ENCODE assay signal across 23 cellular contexts in genomic region chr13:29677627-29678026, GRCh38.
"Had no signal": no experiment of that assay in that cellular context is flagged by ENCODE, and none has a peak within 500 bp of the region (broad histone marks: within the 10 kb centered on the region; RNA-seq: fewer than 3 reads in every experiment).

No MANE protein-coding gene starts in this region.

- H3K27me3 ChIP-seq: adrenal gland, ascending aorta, colonic mucosa, hepatocyte, thyroid gland had no signal

- H2AFZ ChIP-seq: hepatocyte had no signal

- H3K4me2 ChIP-seq: hepatocyte had no signal

- DNase-seq: activated CD4-positive, alpha-beta T cell treated with anti-CD3 and anti-CD28 coated beads for 4 hours; activated CD4-positive, alpha-beta T cell treated with anti-CD3 and anti-CD28 coated beads, Interleukin-2, amount 50 U/mL, for 48 hours; activated CD4-positive, CD25-positive, alpha-beta regulatory T cell; activated CD8-positive, alpha-beta memory T cell treated with anti-CD3 and anti-CD28 coated beads, Interleukin-2, amount 50 U/mL, for 48 hours; activated naive CD4-positive, alpha-beta T cell; activated T-cell treated with anti-CD3 and anti-CD28 coated beads, Interleukin-2, amount 50 U/mL, for 4 hours; adrenal gland; endodermal cell; foreskin melanocyte; immature natural killer cell; left lung; midbrain; natural killer cell; spleen; stimulated activated CD4-positive, alpha-beta T cell treated with anti-CD3 and anti-CD28 coated beads, Interleukin-4, amount 100 ng/mL, for 1 hour; stimulated activated naive CD4-positive, alpha-beta T cell treated with Interleukin-2 at 50 U/mL for 16 hours; T-helper 17 cell had no signal

- H3K36me3 ChIP-seq: adrenal gland, ascending aorta, colonic mucosa, left lung, prostate gland, spleen, thyroid gland had no signal

- ATAC-seq: activated T-cell treated with anti-CD3 and anti-CD28 coated beads, Interleukin-2, amount 50 U/mL, for 4 hours; left lung; natural killer cell; T-helper 17 cell had no signal

- H3K4me3 ChIP-seq: adrenal gland, ascending aorta, colonic mucosa, hepatocyte, left lung, lung, prostate gland, spleen, thyroid gland had no signal

- H3K9me3 ChIP-seq: adrenal gland, ascending aorta, colonic mucosa, left lung, prostate gland, spleen, thyroid gland had no signal

- H3K79me2 ChIP-seq: hepatocyte had no signal

- H3K27ac ChIP-seq: adrenal gland, ascending aorta, colonic mucosa, hepatocyte, left lung, prostate gland, thyroid gland had no signal

- H3K4me1 ChIP-seq: adrenal gland, ascending aorta, colonic mucosa, left lung, prostate gland, spleen, thyroid gland had no signal
